In genomic region chr13:41811588-41812021, GRCh38 we compare ENCODE assay signal across 13 cellular contexts.
DNase-seq lines count a peak whose midpoint lies in the region; ATAC-seq and TF ChIP-seq lines count a peak whose summit lies in the region.
"Had no signal": no experiment of that assay in that cellular context is flagged by ENCODE, and none has a peak within 500 bp of the region (broad histone marks: within the 10 kb centered on the region; RNA-seq: fewer than 3 reads in every experiment).

No MANE protein-coding gene starts in this region.

- no peak overlapping the region for H3K27ac ChIP-seq in suprapubic skin
- H3K27ac ChIP-seq: neutrophil, RWPE1, uterus had no signal

- TF ChIP-seq CTCF in suprapubic skin (IDR thresholded peaks at IDR 0.05), result no peak

- peak overlapping the region in 1 of 2 donors; percentile 20 for H3K27ac Mint-ChIP-seq in natural killer cell treated with Interleukin-12 subunit alpha and Interleukin-12 subunit beta and Interleukin-15 and Interleukin-18, amount 100 ng/mL, for 72 hours
- H3K27ac Mint-ChIP-seq: activated naive CD8-positive, alpha-beta T cell treated with anti-CD3 and anti-CD28 coated beads, Interleukin-2, amount 10 ng/mL, durations not matched to agents 7 days and 5 days had no signal

- peaks cover 31 to 36% of the 10 kb centered on the region in 2 donors for H3K4me1 Mint-ChIP-seq in natural killer cell treated with Interleukin-12 subunit alpha and Interleukin-12 subunit beta and Interleukin-15 and Interleukin-18, amount 100 ng/mL, for 72 hours (ENCODE audit: low read depth in 2 of 2)
- H3K4me1 Mint-ChIP-seq in activated T-cell treated with anti-CD3 and anti-CD28 coated beads, Interleukin-2, amount 50 U/mL, for 4 hours (ENCODE audit: low read depth), result peaks cover 21% of the 10 kb centered on the region

- DNase-seq in natural killer cell treated with Interleukin-12 subunit alpha and Interleukin-12 subunit beta and Interleukin-15 and Interleukin-18, amount 100 ng/mL, for 72 hours (ENCODE audit: low spot score), result no peak
- DNase-seq in COLO668 (lab: John Stamatoyannopoulos, UW; ENCODE audit: unreplicated experiment), result no peak
- no peak for DNase-seq in H4 (ENCODE audit: low spot score)
- DNase-seq in suprapubic skin (ENCODE audit: low spot score in 2 of 2), result no peak
- no peak for DNase-seq in activated T-cell treated with anti-CD3 and anti-CD28 coated beads, Interleukin-2, amount 50 U/mL, for 4 hours
- DNase-seq: activated CD4-positive, CD25-positive, alpha-beta regulatory T cell treated with anti-CD3 and anti-CD28 coated beads, Interleukin-2, amount 50 U/mL, for 72 hours; activated naive CD8-positive, alpha-beta T cell treated with anti-CD3 and anti-CD28 coated beads, Interleukin-2, amount 10 ng/mL, durations not matched to agents 7 days and 5 days; uterus had no signal

- no peaks in the 10 kb centered on the region for H3K9me3 Mint-ChIP-seq in natural killer cell treated with Interleukin-12 subunit alpha and Interleukin-12 subunit beta and Interleukin-15 and Interleukin-18, amount 100 ng/mL, for 72 hours
- H3K9me3 Mint-ChIP-seq in activated T-cell treated with anti-CD3 and anti-CD28 coated beads, Interleukin-2, amount 50 U/mL, for 4 hours, result no peaks in the 10 kb centered on the region

- no peaks in the 10 kb centered on the region for H3K27me3 Mint-ChIP-seq in natural killer cell treated with Interleukin-12 subunit alpha and Interleukin-12 subunit beta and Interleukin-15 and Interleukin-18, amount 100 ng/mL, for 72 hours
- no peaks in the 10 kb centered on the region for H3K27me3 Mint-ChIP-seq in activated T-cell treated with anti-CD3 and anti-CD28 coated beads, Interleukin-2, amount 50 U/mL, for 4 hours (ENCODE audit: low read depth)
- H3K27me3 Mint-ChIP-seq: activated naive CD8-positive, alpha-beta T cell treated with anti-CD3 and anti-CD28 coated beads, Interleukin-2, amount 10 ng/mL, durations not matched to agents 7 days and 5 days had no signal

- H3K36me3 Mint-ChIP-seq in natural killer cell treated with Interleukin-12 subunit alpha and Interleukin-12 subunit beta and Interleukin-15 and Interleukin-18, amount 100 ng/mL, for 72 hours, result peaks cover 40% of the 10 kb centered on the region
- H3K36me3 Mint-ChIP-seq in activated T-cell treated with anti-CD3 and anti-CD28 coated beads, Interleukin-2, amount 50 U/mL, for 4 hours (ENCODE audit: insufficient read depth), result peaks cover 59% of the 10 kb centered on the region

- WGBS in suprapubic skin, result 55% methylated on average over 3 of the region's 3 CpGs

- H3K4me3 ChIP-seq in suprapubic skin, result no peak overlapping the region
- H3K4me3 ChIP-seq: uterus had no signal

- ATAC-seq in GM18511 (IDR thresholded peaks at IDR 0.05; ENCODE audit: unreplicated experiment), result peak; percentile 82
- peak; percentile 56 for ATAC-seq in GM21528 (IDR thresholded peaks at IDR 0.05; ENCODE audit: low FRiP score, unreplicated experiment)
- ATAC-seq in HG03457 (IDR thresholded peaks at IDR 0.05; ENCODE audit: unreplicated experiment), result peak; percentile 44
- peak; percentile 68 to 71 for ATAC-seq in natural killer cell treated with Interleukin-12 subunit alpha and Interleukin-12 subunit beta and Interleukin-15 and Interleukin-18, amount 100 ng/mL, for 72 hours
- ATAC-seq in activated T-cell treated with anti-CD3 and anti-CD28 coated beads, Interleukin-2, amount 50 U/mL, for 4 hours, result no peak

- no peaks in the 10 kb centered on the region for H3K4me1 ChIP-seq in suprapubic skin
- H3K4me1 ChIP-seq: uterus had no signal

- no peaks in the 10 kb centered on the region for H3K9me3 ChIP-seq in suprapubic skin
- H3K9me3 ChIP-seq: neutrophil, uterus had no signal

- H3K27me3 ChIP-seq in suprapubic skin, result no peaks in the 10 kb centered on the region
- H3K27me3 ChIP-seq: neutrophil, uterus had no signal

- TF ChIP-seq EP300 in suprapubic skin (IDR thresholded peaks at IDR 0.05), result no peak

- peaks cover 30% of the 10 kb centered on the region for H3K36me3 ChIP-seq in suprapubic skin
- H3K36me3 ChIP-seq: neutrophil, uterus had no signal

- H3K4me3 Mint-ChIP-seq in natural killer cell treated with Interleukin-12 subunit alpha and Interleukin-12 subunit beta and Interleukin-15 and Interleukin-18, amount 100 ng/mL, for 72 hours, result peak overlapping the region; percentile 49
- H3K4me3 Mint-ChIP-seq in activated T-cell treated with anti-CD3 and anti-CD28 coated beads, Interleukin-2, amount 50 U/mL, for 4 hours, result no peak overlapping the region
- H3K4me3 Mint-ChIP-seq: activated naive CD8-positive, alpha-beta T cell treated with anti-CD3 and anti-CD28 coated beads, Interleukin-2, amount 10 ng/mL, durations not matched to agents 7 days and 5 days had no signal

- no peak for TF ChIP-seq POLR2A in suprapubic skin (IDR thresholded peaks at IDR 0.05)

Comparison
In these comparisons a context has a peak if more than half of its experiments do, and no peak if none do; other contexts are left out.
1. ATAC-seq: peak in GM18511 (single experiment), GM21528 (single experiment), HG03457 (single experiment) and natural killer cell treated with Interleukin-12 subunit alpha and Interleukin-12 subunit beta and Interleukin-15 and Interleukin-18, amount 100 ng/mL, for 72 hours (2 of 2); none in activated T-cell treated with anti-CD3 and anti-CD28 coated beads, Interleukin-2, amount 50 U/mL, for 4 hours (0 of 2).